Comparison of ENCODE assay signal across 8 cellular contexts in genomic region chr11:57514538-57515331, GRCh38. TPM values are rescaled to one million over a fixed set of nuclear protein-coding genes. Genes with fewer than 3 reads are reported as not detected.
A peak's percentile ranks its signal among the peaks of the same experiment; 100 is the strongest.
DNase-seq lines count a peak whose midpoint lies in the region; ATAC-seq and TF ChIP-seq lines count a peak whose summit lies in the region.

No MANE protein-coding gene starts in this region.

- H3K9me3 ChIP-seq in PC-9 (ENCODE audit: insufficient read depth, low read depth) (no peaks in the 10 kb centered on the region), heart left ventricle (no peaks in the 10 kb centered on the region)

- no peak for TF ChIP-seq POLR2A in heart left ventricle (IDR thresholded peaks at IDR 0.05)

- H3K4me3 Mint-ChIP-seq in activated naive CD4-positive, alpha-beta T cell treated with anti-CD3 and anti-CD28 coated beads, Interleukin-2, amount 10 ng/mL, durations not matched to agents 7 days and 5 days = peak overlapping the region; percentile 96

- ATAC-seq in GM18861 (IDR thresholded peaks at IDR 0.05; ENCODE audit: unreplicated experiment) (peak; percentile 27), HG03108 (IDR thresholded peaks at IDR 0.05; ENCODE audit: unreplicated experiment) (peak; percentile 47), heart left ventricle (peak; percentile 11 to 77 (median 74)), HG03565 (IDR thresholded peaks at IDR 0.05; ENCODE audit: unreplicated experiment) (no peak)

- H3K4me2 ChIP-seq in PC-9 = peak overlapping the region; percentile 81

- H3K27me3 ChIP-seq in PC-9 (ENCODE audit: insufficient read depth, low read depth) (peaks cover 21% of the 10 kb centered on the region), heart left ventricle (no peaks in the 10 kb centered on the region)

- CTCF ChIA-PET in PC-9 (lab: Charles Lee) = interaction anchor here (0.6 to 1.2 kb wide), 2 partner anchors 11 to 21 kb away, joined by 4 to 10 read pairs; no protein-coding TSS in a partner anchor
- CTCF ChIA-PET in activated naive CD4-positive, alpha-beta T cell treated with anti-CD3 and anti-CD28 coated beads, Interleukin-2, amount 10 ng/mL, durations not matched to agents 7 days and 5 days (lab: Charles Lee) = interaction anchor here (0.9 to 9.0 kb wide), 9 partner anchors 9 to 130 kb away, joined by 3 to 115 read pairs (median 5); no protein-coding TSS in a partner anchor

- DNase-seq in A172 (ENCODE audit: low spot score) (peak; percentile 10), PC-9 (peak in 1 of 2 experiments; percentile 17), heart left ventricle (peak; percentile 59 to 82 (median 72)), retina (peak; percentile 51)
- DNase-seq in activated naive CD4-positive, alpha-beta T cell treated with anti-CD3 and anti-CD28 coated beads, Interleukin-2, amount 10 ng/mL, durations not matched to agents 7 days and 5 days = peak; percentile 77

- peak overlapping the region; percentile 69 for H3K4me3 ChIP-seq in PC-9
- peak overlapping the region; percentile 62 to 98 (median 80) for H3K4me3 ChIP-seq in heart left ventricle

- H3K4me1 ChIP-seq in PC-9 (replicated peaks; ENCODE audit: insufficient read depth) (peaks cover 12% of the 10 kb centered on the region; the same call in 1 of the 2 replicates), heart left ventricle (peaks cover 0 to 25% (median 12%) of the 10 kb centered on the region in 12 donors)

- H2AFZ ChIP-seq in PC-9 = peak overlapping the region; percentile 80

- H3K36me3 Mint-ChIP-seq in activated naive CD4-positive, alpha-beta T cell treated with anti-CD3 and anti-CD28 coated beads, Interleukin-2, amount 10 ng/mL, durations not matched to agents 7 days and 5 days = peaks cover 11% of the 10 kb centered on the region

- no TSS peak for BruUV-seq in PC-9 (replicated peaks; lab: Mats Ljungman, UMichigan)

- peaks cover 8% of the 10 kb centered on the region for H3K27me3 Mint-ChIP-seq in activated naive CD4-positive, alpha-beta T cell treated with anti-CD3 and anti-CD28 coated beads, Interleukin-2, amount 10 ng/mL, durations not matched to agents 7 days and 5 days

- intact Hi-C loops in PC-9 (cut with micrococcal nuclease; ENCODE audit: unreplicated experiment) (no loop called here), heart left ventricle (cut with DNase I) (loop anchor here in 3 of 10 donors (2.0 to 10.0 kb wide), 3 partner anchors 14 to 170 kb away; no protein-coding TSS in a partner anchor)

- H3K4me1 Mint-ChIP-seq in activated naive CD4-positive, alpha-beta T cell treated with anti-CD3 and anti-CD28 coated beads, Interleukin-2, amount 10 ng/mL, durations not matched to agents 7 days and 5 days = peaks cover 36% of the 10 kb centered on the region

- no peak for TF ChIP-seq CTCF in PC-9 (conservative IDR thresholded peaks at IDR 0.05)
- no peak for TF ChIP-seq CTCF in heart left ventricle (IDR thresholded peaks at IDR 0.05)

- no peaks in the 10 kb centered on the region for H3K9me3 Mint-ChIP-seq in activated naive CD4-positive, alpha-beta T cell treated with anti-CD3 and anti-CD28 coated beads, Interleukin-2, amount 10 ng/mL, durations not matched to agents 7 days and 5 days

- no peaks in the 10 kb centered on the region for H4K20me1 ChIP-seq in PC-9 (ENCODE audit: insufficient read depth)

- H3K27ac ChIP-seq in PC-9 (no peak overlapping the region), heart left ventricle (peak overlapping the region in 11 of 12 donors; percentile 23 to 77 (median 60))

- H3K9me2 ChIP-seq in PC-9 (ENCODE audit: insufficient read depth) = no peaks in the 10 kb centered on the region

- POLR2A ChIA-PET in PC-9 (lab: Charles Lee; ENCODE audit: unreplicated experiment) = no interaction called here

- peak overlapping the region; percentile 86 for H3K27ac Mint-ChIP-seq in activated naive CD4-positive, alpha-beta T cell treated with anti-CD3 and anti-CD28 coated beads, Interleukin-2, amount 10 ng/mL, durations not matched to agents 7 days and 5 days

- H3F3A ChIP-seq in PC-9 (ENCODE audit: insufficient read depth, low read depth) = peaks cover 3% of the 10 kb centered on the region; the same call in 1 of the 2 replicates

- H3K36me3 ChIP-seq in PC-9 (ENCODE audit: low read depth) (no peaks in the 10 kb centered on the region), heart left ventricle (no peaks in the 10 kb centered on the region)

- 0% methylated on average over 56 to 57 of the region's 57 CpGs for WGBS in heart left ventricle, 4 donors

- H3K79me2 ChIP-seq in PC-9 (ENCODE audit: low read depth) = no peaks in the 10 kb centered on the region

RNA-seq across cellular contexts. Expression of gene SLC43A1, which starts 0.8 kb away (rescaled TPM):
- total RNA-seq in A172 (2014; rRNA removed; shearing (Covaris generic)) = 3.4 and 5.2 TPM in 2 replicates
- 3.2 and 4.0 TPM in 2 replicates for total RNA-seq in PC-9 (2021)
- 10 to 100 TPM in 1 of 9 donors, 1 to 10 TPM in 8; 2.7 to 12.3 (median 5.4) TPM for total RNA-seq in heart left ventricle
- polyA plus RNA-seq in heart left ventricle = 1 to 10 TPM; 6.6 TPM

RNA-seq across cellular contexts. Expression of gene TIMM10, which starts 15.8 kb away (rescaled TPM):
- total RNA-seq in A172 (2014; rRNA removed; shearing (Covaris generic)) = 59.7 and 95.9 TPM in 2 replicates
- total RNA-seq in PC-9 (2021) = 90.2 and 94.7 TPM in 2 replicates
- 10 to 100 TPM; 36.6 to 81.5 (median 46.4) TPM for total RNA-seq in heart left ventricle
- 100 to 1,000 TPM in 1 of 2 donors, 10 to 100 TPM in 1; 42.0 to 135 TPM for polyA plus RNA-seq in heart left ventricle

RNA-seq across cellular contexts. Expression of gene SMTNL1, which starts 22.7 kb away (rescaled TPM):
- total RNA-seq in A172 (2014; rRNA removed; shearing (Covaris generic)) = not detected in 2 replicates
- total RNA-seq in PC-9 (2021) (not detected in 2 replicates), heart left ventricle (not detected)
- not detected for polyA plus RNA-seq in heart left ventricle

RNA-seq across cellular contexts. Expression of gene UBE2L6, which starts 52.7 kb away (rescaled TPM):
- 52.5 and 69.6 TPM in 2 replicates for total RNA-seq in A172 (2014; rRNA removed; shearing (Covaris generic))
- total RNA-seq in PC-9 (2021) (121 and 122 TPM in 2 replicates), heart left ventricle (100 to 1,000 TPM in 1 of 9 donors, 10 to 100 TPM in 8; 11.2 to 175 (median 14.5) TPM)
- polyA plus RNA-seq in heart left ventricle = 10 to 100 TPM; 10.2 to 16.4 TPM

RNA-seq across cellular contexts. Expression of gene RTN4RL2, which starts 54.4 kb away (rescaled TPM):
- 0.64 and 1.6 TPM in 2 replicates for total RNA-seq in A172 (2014; rRNA removed; shearing (Covaris generic))
- total RNA-seq in PC-9 (2021) (3.4 and 4.6 TPM in 2 replicates), heart left ventricle (1 to 10 TPM in 5 of 9 donors, under 1 TPM in 4; 0.58 to 2.1 (median 1.1) TPM)
- polyA plus RNA-seq in heart left ventricle = 1 to 10 TPM; 1.0 to 1.1 TPM
